ENCODE assay signal across 11 cellular contexts in genomic region chrX:38868941-38869378, GRCh38.
DNase-seq lines count a peak whose midpoint lies in the region; ATAC-seq and TF ChIP-seq lines count a peak whose summit lies in the region.
"Had no signal": no experiment of that assay in that cellular context is flagged by ENCODE, and none has a peak within 500 bp of the region (broad histone marks: within the 10 kb centered on the region; RNA-seq: fewer than 3 reads in every experiment).

No MANE protein-coding gene starts in this region.

- peaks cover 5% of the 10 kb centered on the region for H3K4me1 Mint-ChIP-seq in osteocyte (ENCODE audit: unreplicated experiment)
- no peaks in the 10 kb centered on the region for H3K4me1 Mint-ChIP-seq in stimulated activated effector memory CD8-positive, alpha-beta T cell treated with anti-CD3 and anti-CD28 coated beads, Interleukin-12 subunit alpha, Interleukin-12 subunit beta, amount 100 ng/mL, for 72 hours
- H3K4me1 Mint-ChIP-seq: activated CD4-positive, alpha-beta memory T cell treated with anti-CD3 and anti-CD28 coated beads, Interleukin-2, amount 10 ng/mL, durations not matched to agents 7 days and 5 days had no signal

- DNase-seq in GM04503 (ENCODE audit: low read depth) (peak; percentile 55), RPMI7951 (ENCODE audit: low read depth) (peak; percentile 70), fibroblast of gingiva (ENCODE audit: low read depth) (peak; percentile 60), osteocyte (ENCODE audit: extremely low spot score, unreplicated experiment) (no peak), amygdala (lab: John Stamatoyannopoulos, UW) (no peak), SW 1271 (lab: John Stamatoyannopoulos, UW) (no peak), T-helper 1 cell (no peak)
- no peak for DNase-seq in stimulated activated effector memory CD8-positive, alpha-beta T cell treated with anti-CD3 and anti-CD28 coated beads, Interleukin-12 subunit alpha, Interleukin-12 subunit beta, amount 100 ng/mL, for 72 hours (ENCODE audit: low spot score in 2 of 2)
- DNase-seq: activated CD4-positive, alpha-beta memory T cell treated with anti-CD3 and anti-CD28 coated beads, Interleukin-2, amount 10 ng/mL, durations not matched to agents 7 days and 5 days; stimulated activated CD8-positive, alpha-beta memory T cell treated with anti-CD3 and anti-CD28 coated beads, Interleukin-4, amount 100 ng/mL, for 48 hours had no signal

- H3K36me3 Mint-ChIP-seq in osteocyte (ENCODE audit: unreplicated experiment), result no peaks in the 10 kb centered on the region
- H3K36me3 Mint-ChIP-seq in stimulated activated effector memory CD8-positive, alpha-beta T cell treated with anti-CD3 and anti-CD28 coated beads, Interleukin-12 subunit alpha, Interleukin-12 subunit beta, amount 100 ng/mL, for 72 hours, result no peaks in the 10 kb centered on the region
- H3K36me3 Mint-ChIP-seq: brain had no signal

- no peak for ATAC-seq in stimulated activated effector memory CD8-positive, alpha-beta T cell treated with anti-CD3 and anti-CD28 coated beads, Interleukin-12 subunit alpha, Interleukin-12 subunit beta, amount 100 ng/mL, for 72 hours

- H3K27me3 Mint-ChIP-seq in osteocyte (ENCODE audit: unreplicated experiment), result no peaks in the 10 kb centered on the region
- H3K27me3 Mint-ChIP-seq: activated CD4-positive, alpha-beta memory T cell treated with anti-CD3 and anti-CD28 coated beads, Interleukin-2, amount 10 ng/mL, durations not matched to agents 7 days and 5 days; brain had no signal

- H3K9me3 Mint-ChIP-seq in osteocyte (ENCODE audit: unreplicated experiment), result no peaks in the 10 kb centered on the region
- H3K9me3 Mint-ChIP-seq in stimulated activated effector memory CD8-positive, alpha-beta T cell treated with anti-CD3 and anti-CD28 coated beads, Interleukin-12 subunit alpha, Interleukin-12 subunit beta, amount 100 ng/mL, for 72 hours, result no peaks in the 10 kb centered on the region
- H3K9me3 Mint-ChIP-seq: activated CD4-positive, alpha-beta memory T cell treated with anti-CD3 and anti-CD28 coated beads, Interleukin-2, amount 10 ng/mL, durations not matched to agents 7 days and 5 days; brain had no signal

- no peak for TF ChIP-seq CTCF in osteocyte (IDR thresholded peaks at IDR 0.05)

- H3K27ac Mint-ChIP-seq in osteocyte (ENCODE audit: unreplicated experiment), result peak overlapping the region; percentile 60
- no peak overlapping the region for H3K27ac Mint-ChIP-seq in stimulated activated effector memory CD8-positive, alpha-beta T cell treated with anti-CD3 and anti-CD28 coated beads, Interleukin-12 subunit alpha, Interleukin-12 subunit beta, amount 100 ng/mL, for 72 hours
- H3K27ac Mint-ChIP-seq: activated CD4-positive, alpha-beta memory T cell treated with anti-CD3 and anti-CD28 coated beads, Interleukin-2, amount 10 ng/mL, durations not matched to agents 7 days and 5 days had no signal

- no peak overlapping the region for H3K4me3 Mint-ChIP-seq in osteocyte (ENCODE audit: unreplicated experiment)
- no peak overlapping the region for H3K4me3 Mint-ChIP-seq in stimulated activated effector memory CD8-positive, alpha-beta T cell treated with anti-CD3 and anti-CD28 coated beads, Interleukin-12 subunit alpha, Interleukin-12 subunit beta, amount 100 ng/mL, for 72 hours
- H3K4me3 Mint-ChIP-seq: activated CD4-positive, alpha-beta memory T cell treated with anti-CD3 and anti-CD28 coated beads, Interleukin-2, amount 10 ng/mL, durations not matched to agents 7 days and 5 days; brain had no signal

Comparison
In these comparisons a context has a peak if more than half of its experiments do, and no peak if none do; other contexts are left out.
1. DNase-seq: peak in GM04503 (single experiment), RPMI7951 (single experiment) and fibroblast of gingiva (single experiment); none in osteocyte (single experiment), amygdala (0 of 56), SW 1271 (0 of 2), T-helper 1 cell (0 of 5) and stimulated activated effector memory CD8-positive, alpha-beta T cell treated with anti-CD3 and anti-CD28 coated beads, Interleukin-12 subunit alpha, Interleukin-12 subunit beta, amount 100 ng/mL, for 72 hours (0 of 2).